In the genomic region with DNA sequence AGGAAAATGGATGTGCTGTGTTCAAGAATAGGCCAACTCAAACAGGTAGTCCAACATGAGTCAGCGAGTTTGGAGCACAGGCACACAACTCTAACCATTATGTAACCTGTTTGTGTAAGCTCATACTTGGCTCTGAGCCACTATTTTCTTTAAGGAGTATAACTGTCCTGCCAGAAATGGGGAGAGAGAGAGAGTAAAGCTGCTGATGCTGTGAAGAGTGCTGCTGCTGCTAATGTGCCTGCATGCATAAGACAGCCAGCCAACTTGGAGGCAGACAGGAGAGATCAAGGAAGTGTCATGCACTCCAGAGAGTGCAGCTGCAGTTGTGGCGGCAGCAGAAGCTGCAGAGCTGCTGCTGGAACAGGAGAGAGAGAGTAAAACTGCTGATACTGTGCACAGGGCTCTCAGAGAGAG, we compare ENCODE assay signal across 9 cellular contexts. TPM values are rescaled to one million over a fixed set of nuclear protein-coding genes. Genes with fewer than 3 reads are reported as not detected.
DNase-seq lines count a peak whose midpoint lies in the region; ATAC-seq and TF ChIP-seq lines count a peak whose summit lies in the region.
"Had no signal": no experiment of that assay in that cellular context is flagged by ENCODE, and none has a peak within 500 bp of the region (broad histone marks: within the 10 kb centered on the region; RNA-seq: fewer than 3 reads in every experiment).

No MANE protein-coding gene starts in this region.

- H3T11ph ChIP-seq in H9 (ENCODE audit: low read length), result no peak overlapping the region

- WGBS in H9 (ENCODE audit: extremely low coverage, insufficient read length, low lambda C conversion rate), result no CpG with 5 or more reads among the region's 2 CpGs

- DNase-seq in BE2C (peak; percentile 22), H9 (no peak), PC-3 (peak; percentile 79), iPS-NIHi11 (ENCODE audit: low spot score) (peak; percentile 19), KBM-7 (no peak), NCI-H187 treated with DMSO at 0.1 percent for 48 hours (lab: John Stamatoyannopoulos, UW) (no peak), immature natural killer cell (no peak)
- DNase-seq: CD4-positive, CD25-positive, alpha-beta regulatory T cell had no signal

- no peak overlapping the region for H2BK15ac ChIP-seq in H9 (ENCODE audit: low read depth, low read length)

- no TSS peak for BruUV-seq in PC-3 (replicated peaks; lab: Mats Ljungman, UMichigan)

- H4K20me1 ChIP-seq in H9 (ENCODE audit: control insufficient read depth, insufficient read depth, insufficient read length) (no peaks in the 10 kb centered on the region), PC-3 (ENCODE audit: low read length) (no peaks in the 10 kb centered on the region)

- POLR2A ChIA-PET in PC-3 (lab: Charles Lee; ENCODE audit: unreplicated experiment), result no interaction called here

- H3K9ac ChIP-seq in H9 (ENCODE audit: extremely low read depth, insufficient read length, low read length), result no peak overlapping the region
- no peak overlapping the region for H3K9ac ChIP-seq in PC-3 (ENCODE audit: low read length)

- H3K79me1 ChIP-seq in H9 (ENCODE audit: insufficient read depth, low read depth, low read length, poor library complexity, severe bottlenecking), result no peaks in the 10 kb centered on the region

- no peak overlapping the region for H4K8ac ChIP-seq in H9 (replicated peaks; ENCODE audit: insufficient read length, low read depth, low read length)

- H2AFZ ChIP-seq in H9 (ENCODE audit: low read length), result peak overlapping the region; percentile 34
- H2AFZ ChIP-seq in PC-3 (ENCODE audit: low read length), result peak overlapping the region; percentile 41; the same call in 1 of the 2 replicates

- no peak overlapping the region for H3K18ac ChIP-seq in H9 (ENCODE audit: insufficient read length, low read depth, low read length)

- no peak overlapping the region for H2AK5ac ChIP-seq in H9 (ENCODE audit: insufficient read length, low read length)

- no peaks in the 10 kb centered on the region for H3K9me3 Mint-ChIP-seq in H9
- H3K9me3 Mint-ChIP-seq in immature natural killer cell, result peaks cover 0 to 4% (median 0%) of the 10 kb centered on the region in 6 donors

- H2BK5ac ChIP-seq in H9 (ENCODE audit: insufficient read length, low read length), result no peak overlapping the region

- no peaks in the 10 kb centered on the region for H3K36me3 Mint-ChIP-seq in H9 (ENCODE audit: insufficient read depth in 1 of 3, low read depth in 3 of 3)
- H3K36me3 Mint-ChIP-seq in immature natural killer cell, result no peaks in the 10 kb centered on the region
- H3K36me3 Mint-ChIP-seq: CD4-positive, CD25-positive, alpha-beta regulatory T cell had no signal

- no peak overlapping the region for H2BK12ac ChIP-seq in H9 (ENCODE audit: insufficient read length, low read depth, low read length)

- H3K27me3 Mint-ChIP-seq in H9 (ENCODE audit: low read depth) (no peaks in the 10 kb centered on the region), immature natural killer cell (ENCODE audit: low read depth in 3 of 3) (peaks cover 0 to 2% (median 0%) of the 10 kb centered on the region in 3 donors)
- H3K27me3 Mint-ChIP-seq: CD4-positive, CD25-positive, alpha-beta regulatory T cell had no signal

- no peak overlapping the region for H3K23ac ChIP-seq in H9 (ENCODE audit: insufficient read length, low read depth, low read length)

- no peak overlapping the region for H4K5ac ChIP-seq in H9 (ENCODE audit: insufficient read length, low read depth, low read length)

- H3F3A ChIP-seq in PC-3 (ENCODE audit: low read length, unreplicated experiment), result no peaks in the 10 kb centered on the region

- H3K27me3 ChIP-seq in BE2C, result no peaks in the 10 kb centered on the region
- H3K27me3 ChIP-seq in H9 (ENCODE audit: insufficient read depth, low read length), result no peaks in the 10 kb centered on the region
- H3K27me3 ChIP-seq in PC-3 (ENCODE audit: low read length), result 0 out of 2 replicates have a peak, but pooled peaks cover under 1% of the 10 kb centered on the region

- CTCF ChIA-PET in PC-3 (lab: Charles Lee), result no interaction called here

- ATAC-seq in PC-3, result peak; percentile 64
- no peak for ATAC-seq in GM21515 (IDR thresholded peaks at IDR 0.05; ENCODE audit: unreplicated experiment)

- H3K79me2 ChIP-seq in H9 (ENCODE audit: insufficient read depth, low read length) (no peaks in the 10 kb centered on the region), PC-3 (ENCODE audit: low read length) (no peaks in the 10 kb centered on the region)

- intact Hi-C loops in PC-3 (cut with micrococcal nuclease), result no loop called here

- H3K36me3 ChIP-seq in BE2C, result no peaks in the 10 kb centered on the region; the same call in 1 of the 2 replicates
- H3K36me3 ChIP-seq in PC-3 (ENCODE audit: low read depth, low read length), result no peaks in the 10 kb centered on the region

- no peak overlapping the region for H3K4me3 Mint-ChIP-seq in H9
- H3K4me3 Mint-ChIP-seq in immature natural killer cell, result no peak overlapping the region
- H3K4me3 Mint-ChIP-seq: CD4-positive, CD25-positive, alpha-beta regulatory T cell had no signal

- no peak overlapping the region for H3K56ac ChIP-seq in H9 (ENCODE audit: insufficient read length, low read depth, low read length)

- H3K4me1 ChIP-seq in BE2C, result no peaks in the 10 kb centered on the region
- H3K4me1 ChIP-seq in H9 (ENCODE audit: insufficient read depth, low read length), result no peaks in the 10 kb centered on the region
- H3K4me1 ChIP-seq in PC-3 (ENCODE audit: insufficient read depth, low read length), result peaks cover 4% of the 10 kb centered on the region; the same call in 1 of the 2 replicates

- H3K27ac ChIP-seq in H9 (ENCODE audit: insufficient read length, low read depth, low read length), result no peak overlapping the region
- H3K27ac ChIP-seq in PC-3 (ENCODE audit: low read length), result no peak overlapping the region

- no peak overlapping the region for H4K91ac ChIP-seq in H9 (ENCODE audit: insufficient read length, low read depth, low read length)

- no peak overlapping the region for H3K4ac ChIP-seq in H9 (ENCODE audit: low read depth, low read length)

- no peaks in the 10 kb centered on the region for H3K23me2 ChIP-seq in H9 (ENCODE audit: insufficient read length, low read depth, low read length, poor library complexity, severe bottlenecking)

- TF ChIP-seq CTCF in BE2C (IDR thresholded peaks at IDR 0.05; ENCODE audit: low read depth, low read length) (no peak), H9 (conservative IDR thresholded peaks at IDR 0.05) (no peak), PC-3 (conservative IDR thresholded peaks at IDR 0.05; ENCODE audit: low read depth, low read length) (no peak)

- no peak overlapping the region for H2BK20ac ChIP-seq in H9 (ENCODE audit: low read depth, low read length, poor library complexity, severe bottlenecking)

- no peaks in the 10 kb centered on the region for H3K9me2 ChIP-seq in PC-3 (replicated peaks; ENCODE audit: low read length)

- H3K4me3 ChIP-seq in BE2C (ENCODE audit: low read depth, low read length) (no peak overlapping the region), PC-3 (ENCODE audit: low read length) (no peak overlapping the region)

- H3K9me3 ChIP-seq in BE2C, result no peaks in the 10 kb centered on the region
- H3K9me3 ChIP-seq in H9 (ENCODE audit: control insufficient read depth, low read depth, low read length), result no peaks in the 10 kb centered on the region
- no peaks in the 10 kb centered on the region for H3K9me3 ChIP-seq in PC-3 (ENCODE audit: low read length)

- no peak overlapping the region for H3K4me2 ChIP-seq in H9 (ENCODE audit: insufficient read depth, insufficient read length, low read length)
- H3K4me2 ChIP-seq in PC-3 (ENCODE audit: low read length), result no peak overlapping the region

- H3K4me1 Mint-ChIP-seq in H9, result peaks cover 3 to 5% of the 10 kb centered on the region in 2 experiments
- no peaks in the 10 kb centered on the region for H3K4me1 Mint-ChIP-seq in immature natural killer cell
- H3K4me1 Mint-ChIP-seq: CD4-positive, CD25-positive, alpha-beta regulatory T cell had no signal

- in situ Hi-C loops in KBM-7 (cut with MboI; ENCODE audit: low pct_unique_long_range_greater_than_20kb, low sequenced_read_pairs), result no loop called here

- H2BK120ac ChIP-seq in H9 (ENCODE audit: low read depth, low read length, poor library complexity, severe bottlenecking), result no peak overlapping the region

- H3K27ac Mint-ChIP-seq in H9 (peak overlapping the region in 1 of 3 experiments; percentile 26; a peak in 3 of 7 replicates), immature natural killer cell (no peak overlapping the region)
- H3K27ac Mint-ChIP-seq: CD4-positive, CD25-positive, alpha-beta regulatory T cell had no signal

- peak overlapping the region; percentile 34; the same call in 1 of the 2 replicates for H3K14ac ChIP-seq in H9 (ENCODE audit: insufficient read depth, low read length)

RNA-seq across cellular contexts. Expression of a gene that starts 11.7 kb away (rescaled TPM):
- polyA plus RNA-seq in BE2C (2012; ENCODE audit: insufficient read depth, insufficient read length, low read depth), result not detected
- total RNA-seq in H9 (2021), result not detected in 2 replicates
- total RNA-seq in PC-3 (2014; rRNA removed), result not detected in 2 replicates
- polyA plus RNA-seq in immature natural killer cell, result not detected
- total RNA-seq: CD4-positive, CD25-positive, alpha-beta regulatory T cell had no signal
- polyA plus RNA-seq: CD4-positive, CD25-positive, alpha-beta regulatory T cell had no signal

RNA-seq across cellular contexts. Expression of a gene that starts 18.5 kb away (rescaled TPM):
- polyA plus RNA-seq in BE2C (2012; ENCODE audit: insufficient read depth, insufficient read length, low read depth), result 1.1 TPM
- not detected in 2 replicates for total RNA-seq in H9 (2021)
- not detected in 2 replicates for total RNA-seq in PC-3 (2014; rRNA removed)
- polyA plus RNA-seq in immature natural killer cell, result not detected
- total RNA-seq: CD4-positive, CD25-positive, alpha-beta regulatory T cell had no signal
- polyA plus RNA-seq: CD4-positive, CD25-positive, alpha-beta regulatory T cell had no signal

RNA-seq across cellular contexts. Expression of a gene that starts 44.2 kb away (rescaled TPM):
- 43.4 TPM for polyA plus RNA-seq in BE2C (2012; ENCODE audit: insufficient read depth, insufficient read length, low read depth)
- total RNA-seq in H9 (2021) (not detected in 2 replicates), PC-3 (2014; rRNA removed) (not detected in 2 replicates)
- not detected for polyA plus RNA-seq in immature natural killer cell
- total RNA-seq: CD4-positive, CD25-positive, alpha-beta regulatory T cell had no signal
- polyA plus RNA-seq: CD4-positive, CD25-positive, alpha-beta regulatory T cell had no signal

RNA-seq across cellular contexts. Expression of a gene that starts 53.2 kb away (rescaled TPM):
- polyA plus RNA-seq in BE2C (2012; ENCODE audit: insufficient read depth, insufficient read length, low read depth), result 0.76 TPM
- total RNA-seq in H9 (2021) (not detected in 2 replicates), PC-3 (2014; rRNA removed) (not detected in 2 replicates)
- polyA plus RNA-seq in immature natural killer cell, result 1 to 10 TPM in 1 of 3 donors, under 1 TPM in 1, not detected in 1; 0.46 to 1.5 TPM
- total RNA-seq: CD4-positive, CD25-positive, alpha-beta regulatory T cell had no signal
- polyA plus RNA-seq: CD4-positive, CD25-positive, alpha-beta regulatory T cell had no signal

Comparison
In these comparisons a context has a peak if more than half of its experiments do, and no peak if none do; other contexts are left out.
1. DNase-seq: peak in BE2C (single experiment), PC-3 (single experiment) and iPS-NIHi11 (single experiment); none in H9 (single experiment), KBM-7 (single experiment), NCI-H187 treated with DMSO at 0.1 percent for 48 hours (single experiment) and immature natural killer cell (0 of 3).